1 cellular context compared by ENCODE assay signal in the genomic region with DNA sequence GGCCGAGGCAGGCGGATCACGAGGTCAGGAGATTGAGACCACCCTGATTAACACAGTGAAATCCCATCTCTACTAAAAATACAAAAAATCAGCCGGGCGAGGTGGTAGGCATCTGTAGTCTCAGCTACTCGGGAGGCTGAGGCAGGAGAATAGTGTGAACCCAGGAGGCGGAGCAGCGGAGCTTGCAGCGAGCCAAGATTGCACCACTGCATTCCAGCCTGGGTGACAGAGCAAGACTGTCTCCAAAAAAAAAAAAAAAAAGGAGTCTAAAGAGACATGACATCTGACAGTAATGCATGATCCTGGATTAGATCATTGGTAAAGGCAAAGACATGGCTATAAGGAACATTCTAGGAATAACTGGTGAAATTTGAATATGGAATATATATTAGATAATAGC. TPM values are rescaled to one million over a fixed set of nuclear protein-coding genes. Genes with fewer than 3 reads are reported as not detected.
"Had no signal": no experiment of that assay in that cellular context is flagged by ENCODE, and none has a peak within 500 bp of the region (broad histone marks: within the 10 kb centered on the region; RNA-seq: fewer than 3 reads in every experiment).

No MANE protein-coding gene starts in this region.

RNA-seq across cellular contexts. Expression of a gene that starts 18.3 kb away (rescaled TPM):
- total RNA-seq: NCI-H460 had no signal
